ENCODE assay signal across 8 cellular contexts in the genomic region with DNA sequence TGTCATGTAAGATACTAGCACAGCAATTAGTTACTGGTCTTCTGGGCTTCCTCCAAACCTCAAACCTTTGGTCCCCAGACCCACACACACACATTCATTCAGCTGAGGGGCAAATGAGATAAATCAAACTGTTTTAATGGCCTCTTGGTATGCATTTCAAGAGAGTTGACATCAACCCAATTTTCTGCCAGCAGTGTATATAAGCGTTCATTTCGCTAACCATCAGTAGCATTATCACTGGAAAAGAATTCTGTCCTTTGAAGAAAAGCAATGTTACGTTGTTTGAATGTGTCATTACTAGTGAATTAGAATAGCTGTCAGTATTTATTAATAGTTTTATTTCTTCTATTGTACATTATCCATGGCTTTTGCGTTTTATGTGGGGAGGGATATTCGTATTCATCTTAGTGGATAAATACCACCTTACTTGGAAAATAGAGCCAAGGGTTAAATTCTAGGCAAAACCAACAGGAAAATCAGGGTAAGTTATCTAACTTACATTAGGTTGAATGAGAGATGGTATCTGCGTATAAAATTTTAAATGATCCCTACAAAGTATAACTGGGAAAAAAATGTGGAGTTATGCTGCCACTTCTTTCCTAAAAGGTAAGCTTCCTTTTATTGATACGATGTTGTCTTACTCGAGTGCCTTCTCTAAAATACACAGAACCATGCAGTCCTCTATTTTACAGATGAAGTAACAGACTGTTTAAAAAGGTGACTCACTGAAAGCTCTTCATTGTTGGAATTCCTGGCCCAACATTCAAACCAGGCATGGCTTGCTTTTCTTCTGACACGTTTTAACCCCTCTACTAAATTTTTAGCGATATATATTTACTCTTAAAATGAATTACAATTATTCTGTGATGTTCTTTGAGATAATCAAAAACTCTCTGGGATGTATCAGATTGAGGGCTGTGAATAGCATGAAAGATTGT. TPM values are rescaled to one million over a fixed set of nuclear protein-coding genes. Genes with fewer than 3 reads are reported as not detected.
DNase-seq lines count a peak whose midpoint lies in the region; ATAC-seq and TF ChIP-seq lines count a peak whose summit lies in the region.

No MANE protein-coding gene starts in this region.

- H3K4me3 Mint-ChIP-seq in neural crest cell: peak overlapping the region; percentile 89

- no peaks in the 10 kb centered on the region for H3K9me3 Mint-ChIP-seq in neural crest cell

- peaks cover 36% of the 10 kb centered on the region for H3K4me1 Mint-ChIP-seq in neural crest cell

- H3K36me3 Mint-ChIP-seq in neural crest cell (ENCODE audit: low read depth): no peaks in the 10 kb centered on the region

- no peak for TF ChIP-seq POLR2A in NB4 (IDR thresholded peaks at IDR 0.05; ENCODE audit: extremely low read depth, insufficient read length)

- H3K27me3 Mint-ChIP-seq in neural crest cell (ENCODE audit: low read depth): no peaks in the 10 kb centered on the region

- DNase-seq in ELR (ENCODE audit: low read depth): peak; percentile 85
- peak; percentile 15 for DNase-seq in NB4 (ENCODE audit: low read depth)
- peak; percentile 79 for DNase-seq in dedifferentiated amniotic fluid mesenchymal stem cell (ENCODE audit: extremely low spot score)
- DNase-seq in neural crest cell (ENCODE audit: low read depth, low spot score): no peak
- no peak for DNase-seq in NCI-H510A (lab: John Stamatoyannopoulos, UW)
- no peak for DNase-seq in activated effector memory CD4-positive, alpha-beta T cell treated with anti-CD3 and anti-CD28 coated beads, Interleukin-2, amount 50 U/mL, for 16 hours
- no peak for DNase-seq in SKM-1 (lab: John Stamatoyannopoulos, UW; ENCODE audit: unreplicated experiment)

- no peak for ATAC-seq in HG02981 (IDR thresholded peaks at IDR 0.05; ENCODE audit: unreplicated experiment)

- H3K27ac Mint-ChIP-seq in neural crest cell (ENCODE audit: unreplicated experiment): no peak overlapping the region

- TF ChIP-seq CTCF in NB4 (IDR thresholded peaks at IDR 0.05; ENCODE audit: low read depth, low read length) (no peak), neural crest cell (conservative IDR thresholded peaks at IDR 0.05) (no peak)

- H3K4me3 ChIP-seq in NB4 (ENCODE audit: low read depth, low read length): peak overlapping the region; percentile 81

RNA-seq across cellular contexts. Expression of a gene that starts 2.0 kb away (rescaled TPM):
- 47.3 and 49.7 TPM in 2 replicates for total RNA-seq in neural crest cell

Comparison
In these comparisons a context has a peak if more than half of its experiments do, and no peak if none do; other contexts are left out.
1. DNase-seq: peak in ELR (single experiment), NB4 (single experiment) and dedifferentiated amniotic fluid mesenchymal stem cell (single experiment); none in neural crest cell (single experiment), NCI-H510A (single experiment), activated effector memory CD4-positive, alpha-beta T cell treated with anti-CD3 and anti-CD28 coated beads, Interleukin-2, amount 50 U/mL, for 16 hours (single experiment) and SKM-1 (single experiment).